8 cellular contexts compared by ENCODE assay signal in the genomic region with DNA sequence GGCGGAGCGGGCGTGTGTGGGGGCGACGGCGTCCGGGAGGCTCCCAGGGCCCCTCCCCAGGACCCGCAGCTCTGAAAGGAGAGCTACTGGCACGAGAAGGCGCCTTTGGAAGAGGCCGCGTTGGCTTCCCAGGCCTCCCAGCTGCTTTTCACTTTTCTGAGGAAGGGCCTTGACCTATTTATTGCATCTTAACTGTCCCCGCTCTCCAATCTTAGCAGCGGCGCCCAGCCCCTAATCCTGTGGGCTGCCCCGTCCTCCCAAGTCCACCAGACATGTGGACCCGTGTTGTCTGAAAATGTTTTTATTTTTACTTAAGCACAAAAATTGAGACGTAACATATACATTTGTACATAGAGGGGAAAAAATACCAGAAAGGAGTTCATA. TPM values are rescaled to one million over a fixed set of nuclear protein-coding genes. Genes with fewer than 3 reads are reported as not detected.
DNase-seq lines count a peak whose midpoint lies in the region; ATAC-seq, FAIRE-seq and TF ChIP-seq lines count a peak whose summit lies in the region.

No MANE protein-coding gene starts in this region.

- no peak for FAIRE-seq in bronchial epithelial cell (lab: Jason Lieb, UNC)

- H3K4me3 ChIP-seq in left ventricle myocardium inferior: peak overlapping the region; percentile 96
- peak overlapping the region; percentile 94 for H3K4me3 ChIP-seq in bronchial epithelial cell (ENCODE audit: low read depth, low read length)
- peak overlapping the region; percentile 61 to 90 for H3K4me3 ChIP-seq in mucosa of rectum (ENCODE audit: low read length in 2 of 2)

- H3K9me3 ChIP-seq in left ventricle myocardium inferior (replicated peaks) (no peaks in the 10 kb centered on the region), mucosa of rectum (ENCODE audit: control insufficient read depth in 2 of 2, low read length in 2 of 2) (no peaks in the 10 kb centered on the region)

- H3K27me3 ChIP-seq in left ventricle myocardium inferior (ENCODE audit: low read depth) (no peaks in the 10 kb centered on the region), bronchial epithelial cell (ENCODE audit: control insufficient read depth, insufficient read depth, low read length) (no peaks in the 10 kb centered on the region), mucosa of rectum (ENCODE audit: control insufficient read depth in 2 of 2, insufficient read depth in 2 of 2, low read length in 2 of 2) (no peaks in the 10 kb centered on the region)

- intact Hi-C loops in left ventricle myocardium inferior (cut with micrococcal nuclease) (no loop called here), Right ventricle myocardium inferior (cut with DNase I) (loop anchor here (2.0 kb wide), 1 partner anchor 63 kb away; a partner anchor contains a TSS)

- ATAC-seq in Right ventricle myocardium inferior (no peak), HG03045 (IDR thresholded peaks at IDR 0.05; ENCODE audit: unreplicated experiment) (no peak), HG03442 (IDR thresholded peaks at IDR 0.05; ENCODE audit: unreplicated experiment) (no peak)

- DNase-seq in left ventricle myocardium inferior (no peak), Right ventricle myocardium inferior (ENCODE audit: missing footprints) (no peak), bronchial epithelial cell (ENCODE audit: low read depth) (no peak), DMS79 (lab: John Stamatoyannopoulos, UW) (no peak), CD1c-positive myeloid dendritic cell (ENCODE audit: extremely low spot score) (no peak)

- H3K27ac ChIP-seq in left ventricle myocardium inferior (replicated peaks) (peak overlapping the region; percentile 93), mucosa of rectum (ENCODE audit: low read depth in 2 of 2, low read length in 2 of 2) (peak overlapping the region; percentile 75 to 81)

- peak overlapping the region; percentile 56 to 91 for H3K9ac ChIP-seq in mucosa of rectum (ENCODE audit: low read depth in 1 of 2, low read length in 2 of 2)

- H3K36me3 ChIP-seq in left ventricle myocardium inferior: peaks cover 32% of the 10 kb centered on the region
- peaks cover 24% of the 10 kb centered on the region for H3K36me3 ChIP-seq in bronchial epithelial cell (ENCODE audit: control insufficient read depth, insufficient read depth, low read length)
- H3K36me3 ChIP-seq in mucosa of rectum (ENCODE audit: control insufficient read depth in 2 of 2, insufficient read depth in 2 of 2, low read length in 2 of 2): peaks cover 36 to 59% of the 10 kb centered on the region in 2 donors

- peaks cover 47% of the 10 kb centered on the region for H3K4me1 ChIP-seq in left ventricle myocardium inferior
- H3K4me1 ChIP-seq in mucosa of rectum (ENCODE audit: control insufficient read depth in 2 of 2, insufficient read depth in 2 of 2, low read length in 2 of 2): peaks cover 23 to 27% of the 10 kb centered on the region in 2 donors

- TF ChIP-seq CTCF in left ventricle myocardium inferior (IDR thresholded peaks at IDR 0.05; ENCODE audit: borderline replicate concordance): no peak
- no peak for TF ChIP-seq CTCF in bronchial epithelial cell (IDR thresholded peaks at IDR 0.05; ENCODE audit: insufficient read depth, low read length, severe bottlenecking)

RNA-seq across cellular contexts. Expression of a gene that starts 0.5 kb away (rescaled TPM):
- total RNA-seq in left ventricle myocardium inferior (34.1 TPM), Right ventricle myocardium inferior (42.3 TPM), bronchial epithelial cell (17.4 and 23.6 TPM in 2 replicates)

RNA-seq across cellular contexts. Expression of a gene that starts 17.0 kb away (rescaled TPM):
- total RNA-seq in left ventricle myocardium inferior (1.2 TPM), Right ventricle myocardium inferior (2.8 TPM), bronchial epithelial cell (not detected in 2 replicates)

RNA-seq across cellular contexts. Expression of a gene that starts 29.7 kb away (rescaled TPM):
- total RNA-seq in left ventricle myocardium inferior: 40.7 TPM
- 42.6 TPM for total RNA-seq in Right ventricle myocardium inferior
- 20.5 and 30.7 TPM in 2 replicates for total RNA-seq in bronchial epithelial cell

RNA-seq across cellular contexts. Expression of a gene that starts 30.8 kb away (rescaled TPM):
- total RNA-seq in left ventricle myocardium inferior (8.1 TPM), Right ventricle myocardium inferior (21.9 TPM), bronchial epithelial cell (under 0.01 TPM in 1 of 2 replicates, not detected in the other)

RNA-seq across cellular contexts. Expression of a gene that starts 46.4 kb away (rescaled TPM):
- total RNA-seq in left ventricle myocardium inferior (52.3 TPM), Right ventricle myocardium inferior (60.8 TPM), bronchial epithelial cell (25.0 and 35.0 TPM in 2 replicates)
